ENCODE assay signal across 1 cellular context in the genomic region with DNA sequence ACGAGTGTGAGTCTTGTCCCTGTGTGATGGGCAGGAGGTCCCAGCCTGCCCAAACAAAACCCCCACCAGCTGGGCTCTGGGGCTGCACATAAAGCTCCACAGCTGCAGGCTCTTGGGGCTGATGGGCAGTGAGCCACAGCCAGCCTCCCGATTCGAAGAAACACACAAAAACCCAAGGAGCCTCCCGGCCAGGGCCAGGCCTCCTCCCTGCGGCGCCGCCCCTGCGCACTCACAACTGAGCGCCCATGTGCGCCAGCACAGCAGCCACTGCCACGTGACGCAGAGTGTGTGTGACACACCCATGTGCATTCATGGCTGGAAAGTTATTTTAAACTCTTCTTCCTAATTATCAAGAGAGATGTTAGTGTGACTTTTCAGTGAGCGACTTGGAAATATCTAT.
TF ChIP-seq lines count a peak whose summit lies in the region.

No MANE protein-coding gene starts in this region.

TF ChIP-seq in IMR-90, 13 proteins besides CTCF, POLR2A, EP300 and RAD21:
- TF ChIP-seq MAZ (IDR thresholded peaks at IDR 0.05; ENCODE audit: borderline replicate concordance, low read depth, low read length) (no peak), MAFK (IDR thresholded peaks at IDR 0.05; ENCODE audit: low read depth, low read length) (no peak), SMC3 (IDR thresholded peaks at IDR 0.05; ENCODE audit: low read depth, low read length) (no peak), CEBPB (IDR thresholded peaks at IDR 0.05; ENCODE audit: low read depth, low read length) (no peak), FOS (IDR thresholded peaks at IDR 0.05; ENCODE audit: low read depth, low read length) (no peak), CHD1 (IDR thresholded peaks at IDR 0.05; ENCODE audit: low read depth, low read length) (no peak), BHLHE40 (IDR thresholded peaks at IDR 0.05; ENCODE audit: low read depth, low read length) (no peak), RFX5 (IDR thresholded peaks at IDR 0.05; ENCODE audit: low read depth, low read length) (no peak), ELK1 (IDR thresholded peaks at IDR 0.05; ENCODE audit: borderline replicate concordance, low read depth, low read length) (no peak), RCOR1 (IDR thresholded peaks at IDR 0.05; ENCODE audit: insufficient replicate concordance, low read length) (no peak), NFE2L2 (IDR thresholded peaks at IDR 0.05; ENCODE audit: low read depth, low read length) (no peak), USF2 (IDR thresholded peaks at IDR 0.05; ENCODE audit: low read depth, low read length) (no peak), MXI1 (IDR thresholded peaks at IDR 0.05; ENCODE audit: borderline replicate concordance, low read depth, low read length) (no peak)
